Comparison of ENCODE assay signal across 22 cellular contexts in the genomic region with DNA sequence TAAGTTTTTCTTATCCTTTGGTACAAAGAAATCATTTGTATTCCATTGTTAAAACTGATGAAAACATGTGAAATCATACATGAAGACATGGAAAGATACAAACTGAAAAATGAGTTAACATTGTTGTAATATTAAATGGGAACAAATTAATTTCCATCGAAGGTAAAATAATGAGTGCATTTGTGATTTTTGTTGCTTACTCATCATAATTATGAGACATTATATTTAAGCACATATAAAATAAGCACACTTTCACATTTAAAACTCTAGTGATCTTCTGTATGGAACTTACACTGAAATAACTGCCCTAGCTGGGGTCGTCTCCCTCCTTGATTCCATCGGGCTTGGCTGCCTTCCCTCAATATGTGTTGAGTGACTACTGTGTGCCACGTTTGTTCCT.
DNase-seq lines count a peak whose midpoint lies in the region; ATAC-seq, FAIRE-seq and TF ChIP-seq lines count a peak whose summit lies in the region.
"Had no signal": no experiment of that assay in that cellular context is flagged by ENCODE, and none has a peak within 500 bp of the region (broad histone marks: within the 10 kb centered on the region; RNA-seq: fewer than 3 reads in every experiment).

No MANE protein-coding gene starts in this region.

- H4K5ac ChIP-seq in IMR-90 (ENCODE audit: low read depth, low read length), result no peak overlapping the region

- H3K23ac ChIP-seq in IMR-90 (ENCODE audit: low read depth, low read length), result no peak overlapping the region

- H3K4me3 ChIP-seq in A549 (no peak overlapping the region), IMR-90 (ENCODE audit: insufficient read depth, low read depth, low read length) (no peak overlapping the region), K562 (no peak overlapping the region), pancreas (no peak overlapping the region)
- H3K4me3 ChIP-seq: BLaER1 treated with 17β-estradiol and CSF1 and Interleukin-3, amounts not matched to agents 10 nM and 100 nM had no signal

- ATAC-seq in A549 (no peak), IMR-90 (ENCODE audit: low read depth) (no peak), K562 (no peak), pancreas (no peak)
- ATAC-seq: CD8-positive, alpha-beta T cell had no signal

- H3K79me2 ChIP-seq in K562 (ENCODE audit: control insufficient read depth, insufficient read depth, low read length), result no peaks in the 10 kb centered on the region

- H3K9me3 ChIP-seq in A549, result no peaks in the 10 kb centered on the region
- H3K9me3 ChIP-seq in IMR-90 (ENCODE audit: control insufficient read depth, insufficient read depth, low read length), result no peaks in the 10 kb centered on the region
- H3K9me3 ChIP-seq in K562 (replicated peaks; ENCODE audit: control insufficient read depth, insufficient read depth, low read depth, low read length), result no peaks in the 10 kb centered on the region
- H3K9me3 ChIP-seq in pancreas, result no peaks in the 10 kb centered on the region
- H3K9me3 ChIP-seq: BLaER1 treated with 17β-estradiol and CSF1 and Interleukin-3, amounts not matched to agents 10 nM and 100 nM; Caco-2 had no signal

- no peak for TF ChIP-seq RAD21 in A549 (conservative IDR thresholded peaks at IDR 0.05 in 1 of 2, IDR thresholded peaks at IDR 0.05 in 1 of 2)
- no peak for TF ChIP-seq RAD21 in IMR-90 (IDR thresholded peaks at IDR 0.05; ENCODE audit: low read length)
- TF ChIP-seq RAD21 in K562 (CRISPR knock-in tag; conservative IDR thresholded peaks at IDR 0.05 in 1 of 2, IDR thresholded peaks at IDR 0.05 in 1 of 2), result no peak

- H2AK9ac ChIP-seq in IMR-90 (replicated peaks; ENCODE audit: low read depth, low read length, poor library complexity), result no peak overlapping the region

- TF ChIP-seq EP300 in A549 (IDR thresholded peaks at IDR 0.05) (no peak), K562 (IDR thresholded peaks at IDR 0.05; ENCODE audit: low read length) (no peak)

- TF ChIP-seq CTCF in A549 (IDR thresholded peaks at IDR 0.05) (no peak), IMR-90 (conservative IDR thresholded peaks at IDR 0.05; ENCODE audit: low read depth, low read length) (no peak), K562 (IDR thresholded peaks at IDR 0.05 in 2 of 3, conservative IDR thresholded peaks at IDR 0.05 in 1 of 3; ENCODE audit: insufficient read depth in 2 of 3, low read depth in 1 of 3, low read length in 3 of 3) (no peak), pancreas (IDR thresholded peaks at IDR 0.05) (no peak)

- DNase-seq in A549 (ENCODE audit: low read depth in 1 of 2, low spot score in 1 of 2) (no peak), IMR-90 (no peak), K562 (ENCODE audit: extremely low read depth in 1 of 4, low spot score in 3 of 4) (no peak), NCI-H82 (lab: John Stamatoyannopoulos, UW) (no peak), Kasumi-1 (lab: John Stamatoyannopoulos, UW) (no peak), pancreas (no peak)
- DNase-seq: 8988T; AML-193; Caco-2; Calu3; CD4-positive, alpha-beta T cell; CD8-positive, alpha-beta T cell; DMS79 treated with DMSO at 0.1 percent for 48 hours; GF-D8 had no signal

- H3K79me1 ChIP-seq in IMR-90 (ENCODE audit: low read depth in 1 of 2, low read length in 2 of 2), result no peaks in the 10 kb centered on the region

- H3K27ac ChIP-seq in A549, result no peak overlapping the region
- no peak overlapping the region for H3K27ac ChIP-seq in IMR-90 (ENCODE audit: insufficient read depth, low read length)
- no peak overlapping the region for H3K27ac ChIP-seq in K562 (ENCODE audit: extremely low read depth, low read depth, low read length)
- no peak overlapping the region for H3K27ac ChIP-seq in pancreas
- H3K27ac ChIP-seq: BLaER1 treated with 17β-estradiol and CSF1 and Interleukin-3, amounts not matched to agents 10 nM and 100 nM; C4-2B had no signal

- H4K20me1 ChIP-seq in IMR-90 (ENCODE audit: insufficient read depth, low read length), result no peaks in the 10 kb centered on the region
- no peaks in the 10 kb centered on the region for H4K20me1 ChIP-seq in K562 (replicated peaks; ENCODE audit: control insufficient read depth, insufficient read depth, low read length)
- H4K20me1 ChIP-seq: BLaER1 treated with 17β-estradiol and CSF1 and Interleukin-3, amounts not matched to agents 10 nM and 100 nM had no signal

- 30% methylated on average over 4 of the region's 4 CpGs for WGBS in A549 (ENCODE audit: missing lambda C conversion rate)
- whole genome bisulfite sequencing in IMR-90 (ENCODE audit: extremely low coverage in 2 of 2, insufficient read length in 1 of 2), 2 experiments, result no CpG with 5 or more reads among the region's 4 CpGs
- WGBS in K562 (ENCODE audit: insufficient coverage, low coverage, missing lambda C conversion rate), result 23% methylated on average over 4 of the region's 4 CpGs
- WGBS in pancreas, 2 donors, result 60 to 75% methylated on average over 4 of the region's 4 CpGs

- H2AFZ ChIP-seq in IMR-90 (replicated peaks; ENCODE audit: low read length, poor library complexity) (no peak overlapping the region), K562 (ENCODE audit: low read depth, low read length) (peak overlapping the region; percentile 46; the same call in 1 of the 2 replicates)

- no peaks in the 10 kb centered on the region for H3K4me1 ChIP-seq in A549
- no peaks in the 10 kb centered on the region for H3K4me1 ChIP-seq in IMR-90 (ENCODE audit: control insufficient read depth, insufficient read depth, low read length)
- H3K4me1 ChIP-seq in K562 (replicated peaks in 1 of 2; ENCODE audit: control insufficient read depth in 2 of 2, insufficient read depth in 2 of 2, low read length in 2 of 2), result no peaks in the 10 kb centered on the region; a peak in 2 of 5 replicates
- no peaks in the 10 kb centered on the region for H3K4me1 ChIP-seq in pancreas

- no peak overlapping the region for H3K4ac ChIP-seq in IMR-90 (ENCODE audit: low read depth, low read length)

- H2BK20ac ChIP-seq in IMR-90 (ENCODE audit: low read depth, low read length), result no peak overlapping the region

- no peak overlapping the region for H2BK15ac ChIP-seq in IMR-90 (ENCODE audit: low read depth, low read length)

- no peak overlapping the region for H3K18ac ChIP-seq in IMR-90 (ENCODE audit: low read depth, low read length)

- H3K4me2 ChIP-seq in A549 (no peak overlapping the region), IMR-90 (ENCODE audit: low read depth, low read length) (no peak overlapping the region), K562 (ENCODE audit: insufficient read depth, low read length) (no peak overlapping the region)
- H3K4me2 ChIP-seq: BLaER1 treated with 17β-estradiol and CSF1 and Interleukin-3, amounts not matched to agents 10 nM and 100 nM had no signal

- no peaks in the 10 kb centered on the region for H3K36me3 ChIP-seq in IMR-90 (ENCODE audit: control insufficient read depth, insufficient read depth, low read length)
- no peaks in the 10 kb centered on the region for H3K36me3 ChIP-seq in K562 (ENCODE audit: control insufficient read depth, insufficient read depth, low read length)
- no peaks in the 10 kb centered on the region for H3K36me3 ChIP-seq in pancreas
- H3K36me3 ChIP-seq: BLaER1 treated with 17β-estradiol and CSF1 and Interleukin-3, amounts not matched to agents 10 nM and 100 nM had no signal

- TF ChIP-seq POLR2A in A549 (IDR thresholded peaks at IDR 0.05; ENCODE audit: low read length) (no peak), IMR-90 (IDR thresholded peaks at IDR 0.05; ENCODE audit: low read depth, low read length) (no peak), K562 (conservative IDR thresholded peaks at IDR 0.05) (no peak)

- no peak overlapping the region for H2BK5ac ChIP-seq in IMR-90 (ENCODE audit: low read depth, low read length, poor library complexity, severe bottlenecking)

- intact Hi-C loops in IMR-90 (cut with micrococcal nuclease), result no loop called here
- intact Hi-C loops in K562 (cut with micrococcal nuclease), result no loop called here
- intact Hi-C loops in pancreas (cut with DNase I), result no loop called here

- no peak overlapping the region for H3K56ac ChIP-seq in IMR-90 (ENCODE audit: extremely low read depth, insufficient read depth, low read length)

- no peaks in the 10 kb centered on the region; the same call in 1 of the 2 replicates for H3K27me3 ChIP-seq in IMR-90 (ENCODE audit: control insufficient read depth, insufficient read depth, low read length)
- no peaks in the 10 kb centered on the region for H3K27me3 ChIP-seq in K562 (ENCODE audit: control insufficient read depth in 2 of 2, insufficient read depth in 2 of 2, low read length in 2 of 2)
- no peaks in the 10 kb centered on the region for H3K27me3 ChIP-seq in pancreas
- H3K27me3 ChIP-seq: BLaER1 treated with 17β-estradiol and CSF1 and Interleukin-3, amounts not matched to agents 10 nM and 100 nM had no signal

- POLR2A ChIA-PET in A549 (lab: Yijun Ruan, JAX), result no interaction called here
- POLR2A ChIA-PET in IMR-90 (lab: Charles Lee; ENCODE audit: unreplicated experiment), result no interaction called here
- POLR2A ChIA-PET in K562 (lab: Yijun Ruan, JAX), result interaction anchor here (0.6 kb wide), 1 partner anchor 82 kb away, joined by 3 read pairs; no protein-coding TSS in a partner anchor

- CTCF ChIA-PET in A549 (lab: Yijun Ruan, JAX) (no interaction called here), IMR-90 (lab: Yijun Ruan, JAX) (no interaction called here), K562 (lab: Yijun Ruan, JAX; ENCODE audit: low intra/inter-chr PET ratio) (no interaction called here)

- in situ Hi-C loops in IMR-90 (cut with MboI; ENCODE audit: low sequenced_read_pairs) (no loop called here), K562 (cut with MboI) (no loop called here)

- no peak overlapping the region for H4K91ac ChIP-seq in IMR-90 (ENCODE audit: insufficient read depth, low read depth, low read length)

- no peak for FAIRE-seq in A549 (lab: Jason Lieb, UNC)
- no peak for FAIRE-seq in K562 (lab: Jason Lieb, UNC)
- peak; percentile 15 for FAIRE-seq in endometrium (lab: Jason Lieb, UNC)
- FAIRE-seq in pancreas (lab: Jason Lieb, UNC), result no peak
- FAIRE-seq: A204.1, D721Med, G401.6, GM12891, GM19239 had no signal

- H3K9me1 ChIP-seq in IMR-90 (ENCODE audit: insufficient read depth, low read length) (no peaks in the 10 kb centered on the region), K562 (ENCODE audit: control insufficient read depth, insufficient read depth, low read length) (no peaks in the 10 kb centered on the region)

- BruUV-seq in IMR-90 (replicated peaks; lab: Mats Ljungman, UMichigan), result no TSS peak
- BruUV-seq in K562 (replicated peaks; lab: Mats Ljungman, UMichigan), result no TSS peak

- dilution Hi-C loops in IMR-90 (cut with HindIII; ENCODE audit: low sequenced_read_pairs, unreplicated experiment), result no loop called here

- H2BK120ac ChIP-seq in IMR-90 (ENCODE audit: low read depth, low read length), result no peak overlapping the region

- no peak overlapping the region for H4K8ac ChIP-seq in IMR-90 (ENCODE audit: low read depth in 2 of 2, low read length in 2 of 2)

- H3K14ac ChIP-seq in IMR-90 (replicated peaks; ENCODE audit: low read depth, low read length), result no peak overlapping the region

- H3K9ac ChIP-seq in IMR-90 (ENCODE audit: low read depth, low read length), result no peak overlapping the region
- no peak overlapping the region for H3K9ac ChIP-seq in K562 (ENCODE audit: insufficient read depth in 1 of 2, low read depth in 2 of 2, low read length in 2 of 2)
- H3K9ac ChIP-seq: BLaER1 treated with 17β-estradiol and CSF1 and Interleukin-3, amounts not matched to agents 10 nM and 100 nM had no signal

- no peak overlapping the region for H2AK5ac ChIP-seq in IMR-90 (ENCODE audit: low read depth, low read length)

TF ChIP-seq in A549, 52 proteins besides CTCF, POLR2A, EP300 and RAD21 (continues in another document):
- no peak for TF ChIP-seq ZNF302 (CRISPR knock-in tag; IDR thresholded peaks at IDR 0.05)

TF ChIP-seq in K562, 482 proteins besides CTCF, POLR2A, EP300 and RAD21 (continues in another document):
- peak; percentile 58 for TF ChIP-seq MAFG (tag; conservative IDR thresholded peaks at IDR 0.05)

Comparison
In these comparisons a context has a peak if more than half of its experiments do, and no peak if none do; other contexts are left out.
1. Of the 35 proteins assayed by ChIP-seq in both K562 and A549: peak only in K562: none; only in A549: MAFK; in both: none; in neither: 34.